In the genomic region with DNA sequence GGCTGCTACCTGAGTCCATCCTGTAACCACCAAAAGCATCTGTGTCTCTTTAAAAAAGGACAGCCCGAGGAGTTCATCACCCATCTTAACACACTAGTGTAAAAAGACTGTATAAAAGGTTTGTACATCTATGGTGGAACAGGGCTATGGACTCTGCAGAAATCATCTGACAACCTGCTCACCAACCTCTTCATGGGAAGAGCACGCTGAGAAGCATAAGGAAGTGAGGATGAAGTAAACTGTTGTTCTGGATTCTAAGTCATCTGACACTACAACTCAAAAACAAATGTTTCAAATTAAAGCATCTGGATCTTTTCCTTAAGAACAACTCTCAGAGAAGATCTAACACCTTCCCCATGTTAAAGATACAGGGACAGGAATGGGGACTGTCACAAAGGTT, we compare ENCODE assay signal across 21 cellular contexts. TPM values are rescaled to one million over a fixed set of nuclear protein-coding genes. Genes with fewer than 3 reads are reported as not detected.
DNase-seq lines count a peak whose midpoint lies in the region; ATAC-seq and TF ChIP-seq lines count a peak whose summit lies in the region.
"Had no signal": no experiment of that assay in that cellular context is flagged by ENCODE, and none has a peak within 500 bp of the region (broad histone marks: within the 10 kb centered on the region; RNA-seq: fewer than 3 reads in every experiment).

No MANE protein-coding gene starts in this region.

- no peak overlapping the region for H2BK12ac ChIP-seq in trophoblast cell (ENCODE audit: low read length)

- peaks cover 22% of the 10 kb centered on the region for H3K79me2 ChIP-seq in trophoblast cell (ENCODE audit: control insufficient read depth, insufficient read depth, low read length, poor library complexity)

- peak overlapping the region in 3 of 4 donors; percentile 17 to 21 (median 19) for H3K4me3 ChIP-seq in esophagus muscularis mucosa
- no peak overlapping the region for H3K4me3 ChIP-seq in trophoblast cell (ENCODE audit: low read depth, low read length)
- H3K4me3 ChIP-seq in aorta (ENCODE audit: low read length in 2 of 2) = peak overlapping the region; percentile 14 to 21

- no peak overlapping the region for H2BK5ac ChIP-seq in trophoblast cell (ENCODE audit: low read depth, low read length, poor library complexity)

- no peaks in the 10 kb centered on the region for H3K27me3 Mint-ChIP-seq in natural killer cell (ENCODE audit: low read depth in 2 of 2)
- no peaks in the 10 kb centered on the region for H3K27me3 Mint-ChIP-seq in natural killer cell treated with Interleukin-12 subunit alpha and Interleukin-12 subunit beta and Interleukin-15 and Interleukin-18, amount 100 ng/mL, for 72 hours
- H3K27me3 Mint-ChIP-seq: activated naive CD8-positive, alpha-beta T cell treated with anti-CD3 and anti-CD28 coated beads for 36 hours had no signal

- no peak overlapping the region for H4K91ac ChIP-seq in trophoblast cell (ENCODE audit: low read depth, low read length)

- H3K4me2 ChIP-seq in trophoblast cell (ENCODE audit: low read length) = no peak overlapping the region

- TF ChIP-seq POLR2A in esophagus muscularis mucosa (IDR thresholded peaks at IDR 0.05; ENCODE audit: low read depth) = no peak

- H3K4me1 Mint-ChIP-seq in natural killer cell = peaks cover 83 to 90% of the 10 kb centered on the region in 2 donors
- H3K4me1 Mint-ChIP-seq in natural killer cell treated with Interleukin-12 subunit alpha and Interleukin-12 subunit beta and Interleukin-15 and Interleukin-18, amount 100 ng/mL, for 72 hours (ENCODE audit: low read depth in 2 of 2) = peaks cover 65 to 78% of the 10 kb centered on the region in 2 donors

- H3K4me1 ChIP-seq in esophagus muscularis mucosa (peaks cover 64 to 93% (median 88%) of the 10 kb centered on the region in 4 donors), trophoblast cell (ENCODE audit: control insufficient read depth in 1 of 2, insufficient read depth in 2 of 2, low read length in 2 of 2) (peaks cover 3 to 14% of the 10 kb centered on the region in 2 experiments), aorta (ENCODE audit: control insufficient read depth in 1 of 2, insufficient read depth in 2 of 2, low read length in 2 of 2) (peaks cover 9 to 24% of the 10 kb centered on the region in 2 donors)

- H3K9ac ChIP-seq in trophoblast cell (ENCODE audit: low read length) = no peak overlapping the region

- DNase-seq in natural killer cell = no peak
- DNase-seq in natural killer cell treated with Interleukin-12 subunit alpha and Interleukin-12 subunit beta and Interleukin-15 and Interleukin-18, amount 100 ng/mL, for 72 hours (ENCODE audit: low spot score) = no peak
- DNase-seq in esophagus muscularis mucosa (ENCODE audit: extremely low spot score) = no peak
- DNase-seq in trophoblast cell = no peak
- DNase-seq in aorta = no peak
- DNase-seq in NCI-H1417 treated with DMSO at 0.1 percent for 48 hours (lab: John Stamatoyannopoulos, UW) = no peak
- DNase-seq in dedifferentiated amniotic fluid mesenchymal stem cell (ENCODE audit: extremely low spot score) = no peak
- no peak for DNase-seq in mesenteric fat pad (ENCODE audit: low spot score)
- DNase-seq: activated CD8-positive, alpha-beta T cell treated with anti-CD3 and anti-CD28 coated beads, Interleukin-2, amount 10 ng/mL, durations not matched to agents 7 days and 5 days; activated naive CD8-positive, alpha-beta T cell treated with anti-CD3 and anti-CD28 coated beads for 36 hours; activated T-cell treated with anti-CD3 and anti-CD28 coated beads, Interleukin-2, amount 50 U/mL, for 48 hours; COR-L47; effector memory CD4-positive, alpha-beta T cell; foreskin keratinocyte; NCI-H187 treated with DMSO at 0.1 percent for 48 hours; NCI-H446; WERI-Rb-1 had no signal

- H3K23ac ChIP-seq in trophoblast cell (ENCODE audit: low read length) = no peak overlapping the region

- H3K14ac ChIP-seq in trophoblast cell (ENCODE audit: low read length) = no peak overlapping the region

- no peak overlapping the region for H4K8ac ChIP-seq in trophoblast cell (ENCODE audit: low read depth, low read length)

- ATAC-seq in natural killer cell = no peak
- no peak for ATAC-seq in natural killer cell treated with Interleukin-12 subunit alpha and Interleukin-12 subunit beta and Interleukin-15 and Interleukin-18, amount 100 ng/mL, for 72 hours
- ATAC-seq in aorta (ENCODE audit: low FRiP score) = no peak
- ATAC-seq: activated CD8-positive, alpha-beta T cell treated with anti-CD3 and anti-CD28 coated beads, Interleukin-2, amount 10 ng/mL, durations not matched to agents 7 days and 5 days; foreskin keratinocyte had no signal

- intact Hi-C loops in natural killer cell (cut with micrococcal nuclease) = no loop called here
- intact Hi-C loops in esophagus muscularis mucosa (cut with DNase I) = no loop called here
- intact Hi-C loops in aorta (cut with DNase I) = loop anchor here (10.0 kb wide), 3 partner anchors 389 to 651 kb away; a partner anchor contains a TSS

- H3K27ac ChIP-seq in esophagus muscularis mucosa (replicated peaks in 1 of 4) (peak overlapping the region; percentile 25 to 59 (median 44)), trophoblast cell (ENCODE audit: low read depth, low read length) (no peak overlapping the region), aorta (ENCODE audit: low read depth in 1 of 2, low read length in 2 of 2) (peak overlapping the region in 1 of 2 donors; percentile 10)
- H3K27ac ChIP-seq: RWPE1, WERI-Rb-1 had no signal

- TF ChIP-seq CTCF in natural killer cell (IDR thresholded peaks at IDR 0.05) = no peak
- TF ChIP-seq CTCF in esophagus muscularis mucosa (IDR thresholded peaks at IDR 0.05) = no peak

- 60% methylated on average over 2 of the region's 2 CpGs for WGBS in esophagus muscularis mucosa
- WGBS in trophoblast cell (ENCODE audit: extremely low coverage, insufficient coverage, insufficient read length) = no CpG with 5 or more reads among the region's 2 CpGs
- WGBS in aorta, 2 donors = 47 to 60% methylated on average over 2 of the region's 2 CpGs

- no peak overlapping the region for H4K12ac ChIP-seq in trophoblast cell (ENCODE audit: low read depth, low read length)

- H2AK5ac ChIP-seq in trophoblast cell (ENCODE audit: low read length) = no peak overlapping the region

- peak overlapping the region; percentile 50 for H3K4me3 Mint-ChIP-seq in natural killer cell
- no peak overlapping the region for H3K4me3 Mint-ChIP-seq in natural killer cell treated with Interleukin-12 subunit alpha and Interleukin-12 subunit beta and Interleukin-15 and Interleukin-18, amount 100 ng/mL, for 72 hours
- H3K4me3 Mint-ChIP-seq: activated CD8-positive, alpha-beta T cell treated with anti-CD3 and anti-CD28 coated beads, Interleukin-2, amount 10 ng/mL, durations not matched to agents 7 days and 5 days; activated naive CD8-positive, alpha-beta T cell treated with anti-CD3 and anti-CD28 coated beads for 36 hours had no signal

- peak overlapping the region; percentile 51 to 63 for H3K27ac Mint-ChIP-seq in natural killer cell
- peak overlapping the region in 1 of 2 donors; percentile 67 for H3K27ac Mint-ChIP-seq in natural killer cell treated with Interleukin-12 subunit alpha and Interleukin-12 subunit beta and Interleukin-15 and Interleukin-18, amount 100 ng/mL, for 72 hours
- H3K27ac Mint-ChIP-seq: activated CD8-positive, alpha-beta T cell treated with anti-CD3 and anti-CD28 coated beads, Interleukin-2, amount 10 ng/mL, durations not matched to agents 7 days and 5 days; activated naive CD8-positive, alpha-beta T cell treated with anti-CD3 and anti-CD28 coated beads for 36 hours had no signal

- TF ChIP-seq EP300 in esophagus muscularis mucosa (IDR thresholded peaks at IDR 0.05) = no peak

- peaks cover 5% of the 10 kb centered on the region for H3K36me3 Mint-ChIP-seq in natural killer cell
- H3K36me3 Mint-ChIP-seq in natural killer cell treated with Interleukin-12 subunit alpha and Interleukin-12 subunit beta and Interleukin-15 and Interleukin-18, amount 100 ng/mL, for 72 hours = peaks cover 19% of the 10 kb centered on the region

- H3K36me3 ChIP-seq in esophagus muscularis mucosa (peaks cover 0 to 9% (median 0%) of the 10 kb centered on the region in 4 donors), trophoblast cell (ENCODE audit: control insufficient read depth in 1 of 2, insufficient read depth in 2 of 2, low read length in 2 of 2) (peaks cover 2 to 5% of the 10 kb centered on the region in 2 experiments), aorta (ENCODE audit: control insufficient read depth in 1 of 2, insufficient read depth in 2 of 2, low read length in 1 of 2) (no peaks in the 10 kb centered on the region)

- H3K9me3 ChIP-seq in esophagus muscularis mucosa (no peaks in the 10 kb centered on the region), trophoblast cell (ENCODE audit: insufficient read depth, low read depth, low read length) (no peaks in the 10 kb centered on the region), aorta (ENCODE audit: control insufficient read depth, low read length) (no peaks in the 10 kb centered on the region)

- H2AFZ ChIP-seq in trophoblast cell (ENCODE audit: insufficient read depth, low read length, poor library complexity) = no peak overlapping the region

- no peaks in the 10 kb centered on the region for H3K9me3 Mint-ChIP-seq in natural killer cell
- H3K9me3 Mint-ChIP-seq in natural killer cell treated with Interleukin-12 subunit alpha and Interleukin-12 subunit beta and Interleukin-15 and Interleukin-18, amount 100 ng/mL, for 72 hours = no peaks in the 10 kb centered on the region

- H2BK120ac ChIP-seq in trophoblast cell (ENCODE audit: insufficient read depth, low read length, poor library complexity) = no peak overlapping the region

- H3K18ac ChIP-seq in trophoblast cell (ENCODE audit: low read length) = no peak overlapping the region

- H3K79me1 ChIP-seq in trophoblast cell (ENCODE audit: low read length) = peaks cover 5% of the 10 kb centered on the region

- peak overlapping the region; percentile 72 for H3K4ac ChIP-seq in trophoblast cell (ENCODE audit: low read depth, low read length)

- H3K27me3 ChIP-seq in esophagus muscularis mucosa = no peaks in the 10 kb centered on the region
- H3K27me3 ChIP-seq in trophoblast cell (ENCODE audit: insufficient read depth, low read length) = no peaks in the 10 kb centered on the region
- no peaks in the 10 kb centered on the region for H3K27me3 ChIP-seq in aorta (ENCODE audit: control insufficient read depth in 1 of 2, insufficient read depth in 2 of 2, low read length in 1 of 2)
- H3K27me3 ChIP-seq: foreskin keratinocyte had no signal

RNA-seq across cellular contexts. Expression of a gene that starts 5.4 kb away (rescaled TPM):
- 100 to 1,000 TPM in 2 of 3 donors, 10 to 100 TPM in 1; 77.5 to 128 (median 100) TPM for total RNA-seq in natural killer cell
- total RNA-seq in natural killer cell treated with Interleukin-12 subunit alpha and Interleukin-12 subunit beta and Interleukin-15 and Interleukin-18, amount 100 ng/mL, for 72 hours = 10 to 100 TPM; 19.8 to 31.9 TPM
- 10 to 100 TPM; 52.8 to 95.9 (median 62.9) TPM for total RNA-seq in esophagus muscularis mucosa
- 58.0 and 62.9 TPM in 2 replicates for polyA plus RNA-seq in trophoblast cell (2013)
- 10 to 100 TPM; 64.4 to 82.8 TPM for total RNA-seq in aorta
- 10 to 100 TPM; 46.1 to 59.5 TPM for polyA plus RNA-seq in aorta
- total RNA-seq in mesenteric fat pad = 148 TPM

RNA-seq across cellular contexts. Expression of a gene that starts 40.4 kb away (rescaled TPM):
- not detected for total RNA-seq in natural killer cell
- not detected for total RNA-seq in natural killer cell treated with Interleukin-12 subunit alpha and Interleukin-12 subunit beta and Interleukin-15 and Interleukin-18, amount 100 ng/mL, for 72 hours
- not detected for total RNA-seq in esophagus muscularis mucosa
- not detected in 2 replicates for polyA plus RNA-seq in trophoblast cell (2013)
- total RNA-seq in aorta = not detected
- not detected for polyA plus RNA-seq in aorta
- total RNA-seq in mesenteric fat pad = not detected
- total RNA-seq: activated CD8-positive, alpha-beta T cell treated with anti-CD3 and anti-CD28 coated beads, Interleukin-2, amount 10 ng/mL, durations not matched to agents 7 days and 5 days; activated naive CD8-positive, alpha-beta T cell treated with anti-CD3 and anti-CD28 coated beads for 36 hours; bronchial epithelial cell; foreskin keratinocyte; lung microvascular endothelial cell; neural crest cell had no signal
- polyA plus RNA-seq: foreskin keratinocyte had no signal

Comparison
In these comparisons a context has a peak if more than half of its experiments do, and no peak if none do; other contexts are left out.
1. intact Hi-C loops: an anchor here in aorta (10.0 kb wide); none called in natural killer cell and esophagus muscularis mucosa.